29 cellular contexts compared by ENCODE assay signal in genomic region chr2:39521876-39522517, GRCh38.
DNase-seq lines count a peak whose midpoint lies in the region; ATAC-seq, FAIRE-seq and TF ChIP-seq lines count a peak whose summit lies in the region.
"Had no signal": no experiment of that assay in that cellular context is flagged by ENCODE, and none has a peak within 500 bp of the region (broad histone marks: within the 10 kb centered on the region; RNA-seq: fewer than 3 reads in every experiment).

No MANE protein-coding gene starts in this region.

- no peak overlapping the region for H4K91ac ChIP-seq in mesenchymal stem cell (ENCODE audit: low read length)

- no peak for TF ChIP-seq POLR2A in A549 (IDR thresholded peaks at IDR 0.05; ENCODE audit: low read length)

- no peak overlapping the region for H2BK15ac ChIP-seq in mesenchymal stem cell (ENCODE audit: low read depth, poor library complexity, severe bottlenecking)

- no peak overlapping the region for H3K23ac ChIP-seq in mesenchymal stem cell (ENCODE audit: low read length in 2 of 2)

- no peak overlapping the region for H3K4me2 ChIP-seq in A549
- H3K4me2 ChIP-seq in mesenchymal stem cell (ENCODE audit: low read length, poor library complexity, severe bottlenecking), result no peak overlapping the region

- no peak overlapping the region for H2BK12ac ChIP-seq in mesenchymal stem cell (ENCODE audit: low read length in 2 of 2)

- TF ChIP-seq RAD21 in A549 (conservative IDR thresholded peaks at IDR 0.05 in 1 of 2, IDR thresholded peaks at IDR 0.05 in 1 of 2), result no peak

- CTCF ChIA-PET in A549 (lab: Yijun Ruan, JAX), result no interaction called here

- TF ChIP-seq CTCF in A549 (IDR thresholded peaks at IDR 0.05), result no peak

- H2BK120ac ChIP-seq in mesenchymal stem cell (ENCODE audit: low read depth, low read length), result no peak overlapping the region

- ATAC-seq in A549 (no peak), HG03175 (IDR thresholded peaks at IDR 0.05; ENCODE audit: unreplicated experiment) (no peak)

- no peak overlapping the region for H3K4ac ChIP-seq in mesenchymal stem cell (ENCODE audit: low read depth in 1 of 2, low read length in 2 of 2)

- H3K27me3 ChIP-seq in mesenchymal stem cell (ENCODE audit: control insufficient read depth in 1 of 2, insufficient read depth in 1 of 2, low read length in 2 of 2), result no peaks in the 10 kb centered on the region
- H3K27me3 ChIP-seq: breast epithelium, esophagus squamous epithelium, neutrophil, sigmoid colon, testis had no signal

- no peaks in the 10 kb centered on the region for H3K79me1 ChIP-seq in mesenchymal stem cell (replicated peaks; ENCODE audit: low read length, poor library complexity, severe bottlenecking)

- H2AFZ ChIP-seq in mesenchymal stem cell (ENCODE audit: low read depth, low read length), result no peak overlapping the region

- H3K27ac ChIP-seq in A549, result peak overlapping the region in 1 of 2 experiments; percentile 78; a peak in 2 of 6 replicates
- H3K27ac ChIP-seq in mesenchymal stem cell (ENCODE audit: low read length, poor library complexity, severe bottlenecking), result peak overlapping the region; percentile 74
- H3K27ac ChIP-seq: breast epithelium, esophagus squamous epithelium, neutrophil, RWPE1, sigmoid colon, SK-N-MC, testis had no signal

- H3K36me3 ChIP-seq in mesenchymal stem cell (ENCODE audit: control insufficient read depth in 1 of 2, insufficient read depth in 2 of 2, low read depth in 1 of 2, low read length in 2 of 2), result peaks cover 0 to 7% of the 10 kb centered on the region in 2 experiments
- H3K36me3 ChIP-seq: breast epithelium, esophagus squamous epithelium, neutrophil, sigmoid colon had no signal

- WGBS in A549 (ENCODE audit: missing lambda C conversion rate), result 75% methylated on average over 4 of the region's 4 CpGs
- WGBS in mesenchymal stem cell, result 79% methylated on average over 4 of the region's 4 CpGs

- no peak for FAIRE-seq in A549 (lab: Jason Lieb, UNC)
- FAIRE-seq: H1, islet of Langerhans, urothelium cell line had no signal

- H3K4me3 ChIP-seq in A549 (no peak overlapping the region), mesenchymal stem cell (ENCODE audit: insufficient read depth in 1 of 2, low read depth in 1 of 2, low read length in 2 of 2) (no peak overlapping the region)
- H3K4me3 ChIP-seq: breast epithelium, esophagus squamous epithelium, lung, sigmoid colon, SK-N-MC, testis had no signal

- no peak overlapping the region for H4K8ac ChIP-seq in mesenchymal stem cell (ENCODE audit: low read length)

- H3K18ac ChIP-seq in mesenchymal stem cell (ENCODE audit: low read depth in 1 of 2, low read length in 2 of 2), result no peak overlapping the region

- no peak for TF ChIP-seq EP300 in A549 (IDR thresholded peaks at IDR 0.05)

- POLR2A ChIA-PET in A549 (lab: Yijun Ruan, JAX), result no interaction called here

- no peak for DNase-seq in A549 (ENCODE audit: low read depth in 1 of 2, low spot score in 1 of 2)
- DNase-seq in RPMI7951 (ENCODE audit: low read depth), result peak; percentile 36
- peak; percentile 65 for DNase-seq in fibroblast of gingiva (ENCODE audit: low read depth)
- DNase-seq in mesenchymal stem cell, result no peak
- DNase-seq in NCI-H748 (lab: John Stamatoyannopoulos, UW; ENCODE audit: unreplicated experiment), result no peak
- DNase-seq in GM19238 (ENCODE audit: insufficient read length, low spot score), result no peak
- no peak for DNase-seq in hepatic stellate cell (ENCODE audit: low spot score)
- DNase-seq: activated CD4-positive, alpha-beta T cell treated with anti-CD3 and anti-CD28 coated beads, Interleukin-2, amount 50 U/mL, for 4 hours; activated naive CD4-positive, alpha-beta T cell treated with anti-CD3 and anti-CD28 coated beads for 36 hours; AML-193; amniotic stem cell; CD4-positive, alpha-beta memory T cell; esophagus squamous epithelium; KBM-7; NCI-H1436; NCI-H2081 treated with DMSO at 0.1 percent for 48 hours; NCI-H774; sigmoid colon; stimulated activated naive CD4-positive, alpha-beta T cell treated with Interleukin-2 at 50 U/mL for 16 hours; testis had no signal

- peaks cover 17% of the 10 kb centered on the region for H3K9me3 ChIP-seq in A549
- H3K9me3 ChIP-seq in mesenchymal stem cell (ENCODE audit: control insufficient read depth, low read length), result peaks cover 9% of the 10 kb centered on the region
- H3K9me3 ChIP-seq: neutrophil, sigmoid colon, testis had no signal

- H3K14ac ChIP-seq in mesenchymal stem cell (ENCODE audit: low read length in 2 of 2), result no peak overlapping the region

- H3K4me1 ChIP-seq in A549 (peaks cover 41% of the 10 kb centered on the region), mesenchymal stem cell (ENCODE audit: control insufficient read depth, insufficient read depth, low read depth, low read length) (peaks cover 4% of the 10 kb centered on the region)
- H3K4me1 ChIP-seq: breast epithelium, testis had no signal

- peak overlapping the region; percentile 3 for H2AK5ac ChIP-seq in mesenchymal stem cell (ENCODE audit: low read length, severe bottlenecking)

- H2BK5ac ChIP-seq in mesenchymal stem cell (ENCODE audit: low read depth, low read length, poor library complexity, severe bottlenecking), result no peak overlapping the region

- no peak overlapping the region for H3K9ac ChIP-seq in mesenchymal stem cell (ENCODE audit: low read length)

TF ChIP-seq in A549, 52 proteins besides CTCF, POLR2A, EP300 and RAD21:
- TF ChIP-seq ZC3H11A (IDR thresholded peaks at IDR 0.05) (no peak), MAX (IDR thresholded peaks at IDR 0.05) (no peak), E2F6 (IDR thresholded peaks at IDR 0.05; ENCODE audit: borderline replicate concordance, low read depth) (no peak), ZFP36 (IDR thresholded peaks at IDR 0.05; ENCODE audit: borderline replicate concordance, partially characterized antibody) (peak; percentile 92)

Comparison
In these comparisons a context has a peak if more than half of its experiments do, and no peak if none do; other contexts are left out.
1. DNase-seq: peak in RPMI7951 (single experiment) and fibroblast of gingiva (single experiment); none in A549 (0 of 2), mesenchymal stem cell (single experiment), NCI-H748 (single experiment), GM19238 (single experiment) and hepatic stellate cell (single experiment).